Comparison of ENCODE assay signal across 8 cellular contexts in genomic region chr3:197664423-197665141, GRCh38.
A peak's percentile ranks its signal among the peaks of the same experiment; 100 is the strongest.
DNase-seq lines count a peak whose midpoint lies in the region; ATAC-seq and TF ChIP-seq lines count a peak whose summit lies in the region.
"Not testable (repeated sequence)": the region's sequence is repeated elsewhere in the genome, so short reads cannot be mapped to it uniquely, and the experiment has no call there.

No MANE protein-coding gene starts in this region.

- H3K27me3 ChIP-seq in ascending aorta, heart left ventricle: not testable (repeated sequence)

- DNase-seq in T-helper 9 cell (peak; percentile 7), ascending aorta (ENCODE audit: low spot score in 2 of 2) (peak in 1 of 2 donors; percentile 57)
- DNase-seq in heart left ventricle; progenitor cell of endocrine pancreas (ENCODE audit: low spot score, unreplicated experiment); type B pancreatic cell (ENCODE audit: extremely low spot score, unreplicated experiment): not testable (repeated sequence)

- ATAC-seq in GM18505 (IDR thresholded peaks at IDR 0.05; ENCODE audit: unreplicated experiment) (peak; percentile 47), GM21786 (IDR thresholded peaks at IDR 0.05; ENCODE audit: unreplicated experiment) (peak; percentile 41), HG03354 (IDR thresholded peaks at IDR 0.05; ENCODE audit: poor library complexity, severe bottlenecking, unreplicated experiment) (peak; percentile 67), heart left ventricle (peak; percentile 9 to 49 (median 36))

- H3K27ac ChIP-seq in ascending aorta, heart left ventricle: not testable (repeated sequence)

- not testable (repeated sequence) for H3K9me3 ChIP-seq in ascending aorta, heart left ventricle

- not testable (repeated sequence) for H3K27ac Mint-ChIP-seq in progenitor cell of endocrine pancreas, type B pancreatic cell

- peaks cover 11% of the 10 kb centered on the region for H3K4me1 Mint-ChIP-seq in progenitor cell of endocrine pancreas (ENCODE audit: low read depth)
- H3K4me1 Mint-ChIP-seq in type B pancreatic cell (ENCODE audit: unreplicated experiment), result not testable (repeated sequence)

- H3K4me3 ChIP-seq in ascending aorta, result peak overlapping the region; percentile 48 to 58
- peak overlapping the region in 11 of 12 donors; percentile 18 to 54 (median 48) for H3K4me3 ChIP-seq in heart left ventricle

- WGBS in heart left ventricle, 4 donors, result 3 to 7% (median 7%) methylated on average over 19 to 26 of the region's 29 CpGs; no CpG with 5 or more reads in 1 of the 4 donors

- TF ChIP-seq CTCF in ascending aorta (IDR thresholded peaks at IDR 0.05), result not testable (repeated sequence)
- peak in 4 of 12 donors; percentile 9 to 12 (median 10) for TF ChIP-seq CTCF in heart left ventricle (IDR thresholded peaks at IDR 0.05)
- TF ChIP-seq CTCF in progenitor cell of endocrine pancreas (IDR thresholded peaks at IDR 0.05; ENCODE audit: unreplicated experiment), result peak; percentile 7
- peak; percentile 18 for TF ChIP-seq CTCF in type B pancreatic cell (conservative IDR thresholded peaks at IDR 0.05)

- not testable (repeated sequence) for H3K27me3 Mint-ChIP-seq in progenitor cell of endocrine pancreas, type B pancreatic cell

- H3K36me3 Mint-ChIP-seq in progenitor cell of endocrine pancreas (ENCODE audit: insufficient read depth); type B pancreatic cell: not testable (repeated sequence)

- not testable (repeated sequence) for TF ChIP-seq POLR2A in GM18505 (IDR thresholded peaks at IDR 0.05; ENCODE audit: borderline replicate concordance, extremely low read depth, insufficient read depth, insufficient read length); heart left ventricle (IDR thresholded peaks at IDR 0.05)

- intact Hi-C loops in ascending aorta (cut with DNase I), result not testable (repeated sequence)
- intact Hi-C loops in heart left ventricle (cut with DNase I), result loop anchor here in 2 of 10 donors (5.0 to 10.0 kb wide), 2 partner anchors 67 to 70 kb away; no protein-coding TSS in a partner anchor

- not testable (repeated sequence) for H3K9me3 Mint-ChIP-seq in progenitor cell of endocrine pancreas (ENCODE audit: low read depth); type B pancreatic cell

- H3K4me3 Mint-ChIP-seq in progenitor cell of endocrine pancreas (ENCODE audit: low read depth); type B pancreatic cell: not testable (repeated sequence)

- H3K36me3 ChIP-seq in ascending aorta, heart left ventricle: not testable (repeated sequence)

- H3K4me1 ChIP-seq in ascending aorta, heart left ventricle: not testable (repeated sequence)
